1 cellular context compared by ENCODE assay signal in the genomic region with DNA sequence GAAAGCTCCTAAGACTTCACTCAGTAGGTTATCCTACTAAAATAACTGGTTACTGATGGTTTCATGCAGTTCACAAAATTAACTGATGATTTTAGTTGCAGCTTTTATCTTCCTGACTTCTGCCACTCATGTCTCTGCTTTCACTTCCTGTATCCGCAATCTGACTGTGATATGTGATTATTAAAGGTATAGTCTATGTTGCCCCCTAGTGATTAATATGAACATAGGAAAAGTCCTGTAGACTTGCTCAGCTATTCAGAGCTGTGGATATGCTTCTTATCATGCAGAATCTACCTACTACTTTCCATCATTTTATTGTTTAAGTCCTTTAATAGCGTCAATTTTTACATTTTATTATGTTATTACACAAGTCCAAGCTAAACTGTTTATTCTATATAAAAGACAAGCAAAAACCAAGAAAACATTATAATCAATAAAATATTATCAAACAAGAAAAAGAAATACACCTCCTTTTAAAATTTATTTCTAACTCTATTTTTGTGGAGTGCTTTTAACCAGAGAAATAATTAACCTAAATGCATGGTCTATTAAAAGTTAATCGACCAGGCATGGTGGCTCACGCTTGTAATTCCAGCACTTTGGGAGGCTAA.
TF ChIP-seq lines count a peak whose summit lies in the region.

No MANE protein-coding gene starts in this region.

TF ChIP-seq in GM12878, 131 proteins besides CTCF, POLR2A, EP300 and RAD21 (continued from another document and continues in another):
- no peak for TF ChIP-seq PRDM15 (CRISPR knock-in tag; IDR thresholded peaks at IDR 0.05)
- TF ChIP-seq, protein P1, sequence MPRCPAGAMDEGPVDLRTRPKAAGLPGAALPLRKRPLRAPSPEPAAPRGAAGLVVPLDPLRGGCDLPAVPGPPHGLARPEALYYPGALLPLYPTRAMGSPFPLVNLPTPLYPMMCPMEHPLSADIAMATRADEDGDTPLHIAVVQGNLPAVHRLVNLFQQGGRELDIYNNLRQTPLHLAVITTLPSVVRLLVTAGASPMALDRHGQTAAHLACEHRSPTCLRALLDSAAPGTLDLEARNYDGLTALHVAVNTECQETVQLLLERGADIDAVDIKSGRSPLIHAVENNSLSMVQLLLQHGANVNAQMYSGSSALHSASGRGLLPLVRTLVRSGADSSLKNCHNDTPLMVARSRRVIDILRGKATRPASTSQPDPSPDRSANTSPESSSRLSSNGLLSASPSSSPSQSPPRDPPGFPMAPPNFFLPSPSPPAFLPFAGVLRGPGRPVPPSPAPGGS (IDR thresholded peaks at IDR 0.05; ENCODE audit: borderline replicate concordance, insufficient read depth, low read depth, low read length, poor library complexity, severe bottlenecking), result no peak
- TF ChIP-seq, protein P2, sequence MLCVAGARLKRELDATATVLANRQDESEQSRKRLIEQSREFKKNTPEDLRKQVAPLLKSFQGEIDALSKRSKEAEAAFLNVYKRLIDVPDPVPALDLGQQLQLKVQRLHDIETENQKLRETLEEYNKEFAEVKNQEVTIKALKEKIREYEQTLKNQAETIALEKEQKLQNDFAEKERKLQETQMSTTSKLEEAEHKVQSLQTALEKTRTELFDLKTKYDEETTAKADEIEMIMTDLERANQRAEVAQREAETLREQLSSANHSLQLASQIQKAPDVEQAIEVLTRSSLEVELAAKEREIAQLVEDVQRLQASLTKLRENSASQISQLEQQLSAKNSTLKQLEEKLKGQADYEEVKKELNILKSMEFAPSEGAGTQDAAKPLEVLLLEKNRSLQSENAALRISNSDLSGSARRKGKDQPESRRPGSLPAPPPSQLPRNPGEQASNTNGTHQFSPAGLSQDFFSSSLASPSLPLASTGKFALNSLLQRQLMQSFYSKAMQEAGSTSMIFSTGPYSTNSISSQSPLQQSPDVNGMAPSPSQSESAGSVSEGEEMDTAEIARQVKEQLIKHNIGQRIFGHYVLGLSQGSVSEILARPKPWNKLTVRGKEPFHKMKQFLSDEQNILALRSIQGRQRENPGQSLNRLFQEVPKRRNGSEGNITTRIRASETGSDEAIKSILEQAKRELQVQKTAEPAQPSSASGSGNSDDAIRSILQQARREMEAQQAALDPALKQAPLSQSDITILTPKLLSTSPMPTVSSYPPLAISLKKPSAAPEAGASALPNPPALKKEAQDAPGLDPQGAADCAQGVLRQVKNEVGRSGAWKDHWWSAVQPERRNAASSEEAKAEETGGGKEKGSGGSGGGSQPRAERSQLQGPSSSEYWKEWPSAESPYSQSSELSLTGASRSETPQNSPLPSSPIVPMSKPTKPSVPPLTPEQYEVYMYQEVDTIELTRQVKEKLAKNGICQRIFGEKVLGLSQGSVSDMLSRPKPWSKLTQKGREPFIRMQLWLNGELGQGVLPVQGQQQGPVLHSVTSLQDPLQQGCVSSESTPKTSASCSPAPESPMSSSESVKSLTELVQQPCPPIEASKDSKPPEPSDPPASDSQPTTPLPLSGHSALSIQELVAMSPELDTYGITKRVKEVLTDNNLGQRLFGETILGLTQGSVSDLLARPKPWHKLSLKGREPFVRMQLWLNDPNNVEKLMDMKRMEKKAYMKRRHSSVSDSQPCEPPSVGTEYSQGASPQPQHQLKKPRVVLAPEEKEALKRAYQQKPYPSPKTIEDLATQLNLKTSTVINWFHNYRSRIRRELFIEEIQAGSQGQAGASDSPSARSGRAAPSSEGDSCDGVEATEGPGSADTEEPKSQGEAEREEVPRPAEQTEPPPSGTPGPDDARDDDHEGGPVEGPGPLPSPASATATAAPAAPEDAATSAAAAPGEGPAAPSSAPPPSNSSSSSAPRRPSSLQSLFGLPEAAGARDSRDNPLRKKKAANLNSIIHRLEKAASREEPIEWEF (IDR thresholded peaks at IDR 0.05; ENCODE audit: insufficient replicate concordance, low read depth, low read length), result no peak
- no peak for TF ChIP-seq ZNF274 (IDR thresholded peaks at IDR 0.05; ENCODE audit: insufficient read depth, insufficient read length)
- no peak for TF ChIP-seq PAX5 (IDR thresholded peaks at IDR 0.05; ENCODE audit: borderline replicate concordance, low read depth, low read length)
- TF ChIP-seq USF2 (IDR thresholded peaks at IDR 0.05; ENCODE audit: borderline replicate concordance, low read depth, low read length), result no peak
- TF ChIP-seq MEF2A (IDR thresholded peaks at IDR 0.05; ENCODE audit: insufficient read depth, low read depth, low read length), result no peak
- 0 out of 2 replicates have a peak, but pooled peaks have one; percentile 15 for TF ChIP-seq CBFB (IDR thresholded peaks at IDR 0.05; ENCODE audit: low read depth)
- TF ChIP-seq, protein P3, sequence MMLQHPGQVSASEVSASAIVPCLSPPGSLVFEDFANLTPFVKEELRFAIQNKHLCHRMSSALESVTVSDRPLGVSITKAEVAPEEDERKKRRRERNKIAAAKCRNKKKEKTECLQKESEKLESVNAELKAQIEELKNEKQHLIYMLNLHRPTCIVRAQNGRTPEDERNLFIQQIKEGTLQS (IDR thresholded peaks at IDR 0.05; ENCODE audit: borderline replicate concordance, extremely low read depth, low read depth, low read length), result no peak
- TF ChIP-seq IRF4 (IDR thresholded peaks at IDR 0.05; ENCODE audit: low read depth, low read length), result peak; percentile 67; the same call in 1 of the 2 replicates
- TF ChIP-seq ZBED1 (IDR thresholded peaks at IDR 0.05; ENCODE audit: borderline replicate concordance), result no peak
- no peak for TF ChIP-seq SMARCA5 (IDR thresholded peaks at IDR 0.05)
- TF ChIP-seq ZNF24 (IDR thresholded peaks at IDR 0.05), result no peak
- no peak for TF ChIP-seq GATAD2B (conservative IDR thresholded peaks at IDR 0.05; ENCODE audit: low read depth)
- no peak for TF ChIP-seq KLF5 (IDR thresholded peaks at IDR 0.05; ENCODE audit: partially characterized antibody)
- TF ChIP-seq, protein P4, sequence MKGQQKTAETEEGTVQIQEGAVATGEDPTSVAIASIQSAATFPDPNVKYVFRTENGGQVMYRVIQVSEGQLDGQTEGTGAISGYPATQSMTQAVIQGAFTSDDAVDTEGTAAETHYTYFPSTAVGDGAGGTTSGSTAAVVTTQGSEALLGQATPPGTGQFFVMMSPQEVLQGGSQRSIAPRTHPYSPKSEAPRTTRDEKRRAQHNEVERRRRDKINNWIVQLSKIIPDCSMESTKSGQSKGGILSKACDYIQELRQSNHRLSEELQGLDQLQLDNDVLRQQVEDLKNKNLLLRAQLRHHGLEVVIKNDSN (IDR thresholded peaks at IDR 0.05; ENCODE audit: borderline replicate concordance, extremely low read length, insufficient read depth, low read depth, low read length), result no peak
- peak; percentile 95 for TF ChIP-seq SPI1 (IDR thresholded peaks at IDR 0.05; ENCODE audit: borderline replicate concordance, insufficient read depth, low read depth, low read length)
- no peak for TF ChIP-seq SKIL (IDR thresholded peaks at IDR 0.05; ENCODE audit: low read depth, poor library complexity, severe bottlenecking)
- no peak for TF ChIP-seq SIX5 (IDR thresholded peaks at IDR 0.05; ENCODE audit: low read depth, low read length, severe bottlenecking)
- TF ChIP-seq, protein P5, sequence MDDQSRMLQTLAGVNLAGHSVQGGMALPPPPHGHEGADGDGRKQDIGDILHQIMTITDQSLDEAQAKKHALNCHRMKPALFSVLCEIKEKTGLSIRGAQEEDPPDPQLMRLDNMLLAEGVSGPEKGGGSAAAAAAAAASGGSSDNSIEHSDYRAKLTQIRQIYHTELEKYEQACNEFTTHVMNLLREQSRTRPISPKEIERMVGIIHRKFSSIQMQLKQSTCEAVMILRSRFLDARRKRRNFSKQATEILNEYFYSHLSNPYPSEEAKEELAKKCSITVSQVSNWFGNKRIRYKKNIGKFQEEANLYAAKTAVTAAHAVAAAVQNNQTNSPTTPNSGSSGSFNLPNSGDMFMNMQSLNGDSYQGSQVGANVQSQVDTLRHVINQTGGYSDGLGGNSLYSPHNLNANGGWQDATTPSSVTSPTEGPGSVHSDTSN (IDR thresholded peaks at IDR 0.05; ENCODE audit: insufficient replicate concordance, low read depth, low read length), result peak; percentile 58
- no peak for TF ChIP-seq HSF1 (IDR thresholded peaks at IDR 0.05; ENCODE audit: low read depth, low read length)
- TF ChIP-seq, protein P6, sequence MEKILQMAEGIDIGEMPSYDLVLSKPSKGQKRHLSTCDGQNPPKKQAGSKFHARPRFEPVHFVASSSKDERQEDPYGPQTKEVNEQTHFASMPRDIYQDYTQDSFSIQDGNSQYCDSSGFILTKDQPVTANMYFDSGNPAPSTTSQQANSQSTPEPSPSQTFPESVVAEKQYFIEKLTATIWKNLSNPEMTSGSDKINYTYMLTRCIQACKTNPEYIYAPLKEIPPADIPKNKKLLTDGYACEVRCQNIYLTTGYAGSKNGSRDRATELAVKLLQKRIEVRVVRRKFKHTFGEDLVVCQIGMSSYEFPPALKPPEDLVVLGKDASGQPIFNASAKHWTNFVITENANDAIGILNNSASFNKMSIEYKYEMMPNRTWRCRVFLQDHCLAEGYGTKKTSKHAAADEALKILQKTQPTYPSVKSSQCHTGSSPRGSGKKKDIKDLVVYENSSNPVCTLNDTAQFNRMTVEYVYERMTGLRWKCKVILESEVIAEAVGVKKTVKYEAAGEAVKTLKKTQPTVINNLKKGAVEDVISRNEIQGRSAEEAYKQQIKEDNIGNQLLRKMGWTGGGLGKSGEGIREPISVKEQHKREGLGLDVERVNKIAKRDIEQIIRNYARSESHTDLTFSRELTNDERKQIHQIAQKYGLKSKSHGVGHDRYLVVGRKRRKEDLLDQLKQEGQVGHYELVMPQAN (conservative IDR thresholded peaks at IDR 0.05), result no peak
- no peak for TF ChIP-seq RFX5 (IDR thresholded peaks at IDR 0.05; ENCODE audit: low read depth, low read length)
- TF ChIP-seq NR2F1 (conservative IDR thresholded peaks at IDR 0.05), result no peak
- TF ChIP-seq, protein P7, sequence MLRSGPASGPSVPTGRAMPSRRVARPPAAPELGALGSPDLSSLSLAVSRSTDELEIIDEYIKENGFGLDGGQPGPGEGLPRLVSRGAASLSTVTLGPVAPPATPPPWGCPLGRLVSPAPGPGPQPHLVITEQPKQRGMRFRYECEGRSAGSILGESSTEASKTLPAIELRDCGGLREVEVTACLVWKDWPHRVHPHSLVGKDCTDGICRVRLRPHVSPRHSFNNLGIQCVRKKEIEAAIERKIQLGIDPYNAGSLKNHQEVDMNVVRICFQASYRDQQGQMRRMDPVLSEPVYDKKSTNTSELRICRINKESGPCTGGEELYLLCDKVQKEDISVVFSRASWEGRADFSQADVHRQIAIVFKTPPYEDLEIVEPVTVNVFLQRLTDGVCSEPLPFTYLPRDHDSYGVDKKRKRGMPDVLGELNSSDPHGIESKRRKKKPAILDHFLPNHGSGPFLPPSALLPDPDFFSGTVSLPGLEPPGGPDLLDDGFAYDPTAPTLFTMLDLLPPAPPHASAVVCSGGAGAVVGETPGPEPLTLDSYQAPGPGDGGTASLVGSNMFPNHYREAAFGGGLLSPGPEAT (IDR thresholded peaks at IDR 0.05; ENCODE audit: low read depth), result no peak
- no peak for TF ChIP-seq FOS (IDR thresholded peaks at IDR 0.05; ENCODE audit: borderline replicate concordance, extremely low read depth, insufficient read length)
- no peak for TF ChIP-seq SUZ12 (IDR thresholded peaks at IDR 0.05; ENCODE audit: unreplicated experiment)
- no peak for TF ChIP-seq ASH2L (IDR thresholded peaks at IDR 0.05; ENCODE audit: borderline replicate concordance, low read depth)
- TF ChIP-seq DPF2 (IDR thresholded peaks at IDR 0.05), result no peak
- no peak for TF ChIP-seq SUPT20H (IDR thresholded peaks at IDR 0.05; ENCODE audit: borderline replicate concordance, control insufficient read depth, low read depth, low read length)
